ENCODE assay signal across 16 cellular contexts in the genomic region with DNA sequence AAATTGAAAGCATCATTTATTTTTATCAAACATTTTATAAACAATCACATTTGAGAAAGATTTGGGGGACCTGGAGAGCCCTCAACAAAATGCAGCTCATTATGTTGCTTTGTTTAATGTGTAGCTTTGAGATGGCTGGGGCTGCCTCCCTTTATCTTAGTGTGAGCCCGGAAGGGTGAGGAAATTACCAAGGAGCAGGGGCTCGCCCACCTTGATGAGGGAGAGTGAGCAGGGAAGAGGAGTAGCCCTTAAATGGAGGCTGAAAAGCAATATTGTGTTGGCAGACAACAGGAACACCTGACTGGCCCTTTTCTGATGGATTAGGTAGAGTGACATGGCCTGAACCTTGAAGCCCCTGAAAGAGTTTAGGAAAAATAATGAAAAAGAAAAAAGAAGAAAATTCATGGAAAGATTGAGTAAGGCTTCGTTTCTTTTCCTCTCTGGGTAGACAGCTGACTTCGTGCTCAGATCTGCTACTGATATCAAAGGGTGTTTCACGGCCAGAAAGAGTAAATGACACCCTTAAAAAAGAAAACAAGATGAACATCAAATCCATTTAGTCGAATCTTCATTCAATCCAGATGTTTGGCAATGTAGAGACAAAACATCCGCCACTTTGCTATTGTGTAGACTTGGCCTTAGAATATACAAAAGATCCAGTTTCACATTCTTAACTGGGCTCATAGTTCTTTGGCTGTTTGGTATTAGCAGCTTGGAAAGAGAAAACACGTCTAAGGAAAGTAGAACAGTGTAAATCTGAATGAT.
DNase-seq lines count a peak whose midpoint lies in the region; ATAC-seq and TF ChIP-seq lines count a peak whose summit lies in the region.
"Had no signal": no experiment of that assay in that cellular context is flagged by ENCODE, and none has a peak within 500 bp of the region (broad histone marks: within the 10 kb centered on the region; RNA-seq: fewer than 3 reads in every experiment).

No MANE protein-coding gene starts in this region.

- no peak for TF ChIP-seq CTCF in SK-N-SH (IDR thresholded peaks at IDR 0.05)
- TF ChIP-seq CTCF in fibroblast of the aortic adventitia (IDR thresholded peaks at IDR 0.05; ENCODE audit: insufficient read depth, low read length), result no peak
- no peak for TF ChIP-seq CTCF in osteocyte (IDR thresholded peaks at IDR 0.05)

- no peaks in the 10 kb centered on the region for H3K27me3 ChIP-seq in ACC112 (ENCODE audit: insufficient read depth, low read length)
- H3K27me3 ChIP-seq in SK-N-SH (ENCODE audit: insufficient read depth), result no peaks in the 10 kb centered on the region
- H3K27me3 ChIP-seq: Peyer's patch had no signal

- H3K36me3 Mint-ChIP-seq in osteocyte (ENCODE audit: unreplicated experiment), result no peaks in the 10 kb centered on the region
- H3K36me3 Mint-ChIP-seq: naive thymus-derived CD4-positive, alpha-beta T cell had no signal

- no peak overlapping the region for H3K4me3 Mint-ChIP-seq in osteocyte (ENCODE audit: unreplicated experiment)
- H3K4me3 Mint-ChIP-seq: activated T-helper 17 cell treated with anti-CD3 and anti-CD28 coated beads, Interleukin-2, amount 50 U/mL, for 72 hours; naive thymus-derived CD4-positive, alpha-beta T cell had no signal

- peak in 1 of 2 experiments; percentile 47; a peak in 2 of 4 replicates for TF ChIP-seq EP300 in SK-N-SH (IDR thresholded peaks at IDR 0.05; ENCODE audit: borderline replicate concordance in 1 of 2, low read depth in 1 of 2, low read length in 1 of 2)

- no peaks in the 10 kb centered on the region for H4K20me1 ChIP-seq in SK-N-SH (ENCODE audit: insufficient read depth)

- WGBS in SK-N-SH (ENCODE audit: low lambda C conversion rate), result 41% methylated on average over 8 of the region's 8 CpGs

- no peaks in the 10 kb centered on the region for H3K36me3 ChIP-seq in ACC112 (ENCODE audit: insufficient read depth, low read length)
- H3K36me3 ChIP-seq in SK-N-SH (replicated peaks in 1 of 2; ENCODE audit: control insufficient read depth in 1 of 2, insufficient read depth in 2 of 2, low read length in 1 of 2), result no peaks in the 10 kb centered on the region
- H3K36me3 ChIP-seq: Peyer's patch had no signal

- H3K79me2 ChIP-seq in ACC112 (ENCODE audit: control insufficient read depth, insufficient read depth, low read length, unreplicated experiment) (no peaks in the 10 kb centered on the region), SK-N-SH (ENCODE audit: insufficient read depth) (no peaks in the 10 kb centered on the region)

- POLR2A ChIA-PET in SK-N-SH (lab: Yijun Ruan, JAX), result no interaction called here

- CTCF ChIA-PET in SK-N-SH (lab: Yijun Ruan, JAX), result interaction anchor here (0.7 to 1.6 kb wide), 2 partner anchors 13 to 14 kb away, joined by 3 to 4 read pairs; no protein-coding TSS in a partner anchor

- no peaks in the 10 kb centered on the region for H3K27me3 Mint-ChIP-seq in osteocyte (ENCODE audit: unreplicated experiment)
- H3K27me3 Mint-ChIP-seq: activated T-helper 17 cell treated with anti-CD3 and anti-CD28 coated beads, Interleukin-2, amount 50 U/mL, for 72 hours had no signal

- H3K27ac Mint-ChIP-seq in osteocyte (ENCODE audit: unreplicated experiment), result peak overlapping the region; percentile 68
- H3K27ac Mint-ChIP-seq: activated T-helper 17 cell treated with anti-CD3 and anti-CD28 coated beads, Interleukin-2, amount 50 U/mL, for 72 hours; naive thymus-derived CD4-positive, alpha-beta T cell had no signal

- H3K4me3 ChIP-seq in ACC112 (ENCODE audit: low read depth, low read length) (peak overlapping the region; percentile 23; the same call in 1 of the 2 replicates), SK-N-SH (ENCODE audit: low read depth in 2 of 2, low read length in 1 of 2) (no peak overlapping the region), fibroblast of the aortic adventitia (ENCODE audit: low read depth, low read length) (no peak overlapping the region)
- H3K4me3 ChIP-seq: Peyer's patch had no signal

- TF ChIP-seq RAD21 in SK-N-SH (IDR thresholded peaks at IDR 0.05; ENCODE audit: low read length), result peak; percentile 16; the same call in 1 of the 2 replicates

- H3K27ac ChIP-seq in ACC112 (ENCODE audit: low read depth, low read length) (no peak overlapping the region), SK-N-SH (ENCODE audit: low read depth in 2 of 2, low read length in 1 of 2) (peak overlapping the region in 1 of 2 experiments; percentile 71; a peak in 2 of 4 replicates)

- peak overlapping the region; percentile 10 for H2AFZ ChIP-seq in ACC112 (ENCODE audit: low read length, unreplicated experiment)
- peak overlapping the region; percentile 51 for H2AFZ ChIP-seq in SK-N-SH (ENCODE audit: low read depth)

- H3K4me1 Mint-ChIP-seq in osteocyte (ENCODE audit: unreplicated experiment), result peaks cover 33% of the 10 kb centered on the region
- H3K4me1 Mint-ChIP-seq: activated T-helper 17 cell treated with anti-CD3 and anti-CD28 coated beads, Interleukin-2, amount 50 U/mL, for 72 hours; naive thymus-derived CD4-positive, alpha-beta T cell had no signal

- H3F3A ChIP-seq in SK-N-SH (replicated peaks; ENCODE audit: insufficient read depth), result peaks cover 6% of the 10 kb centered on the region

- no peaks in the 10 kb centered on the region for H3K9me3 ChIP-seq in SK-N-SH
- H3K9me3 ChIP-seq: Peyer's patch had no signal

- no peak for ATAC-seq in HG03280 (IDR thresholded peaks at IDR 0.05; ENCODE audit: unreplicated experiment)
- no peak for ATAC-seq in HG03565 (IDR thresholded peaks at IDR 0.05; ENCODE audit: unreplicated experiment)
- no peak for ATAC-seq in HG03097 (IDR thresholded peaks at IDR 0.05; ENCODE audit: low FRiP score, unreplicated experiment)
- ATAC-seq: activated T-helper 17 cell treated with anti-CD3 and anti-CD28 coated beads, Interleukin-2, amount 50 U/mL, for 72 hours; naive thymus-derived CD4-positive, alpha-beta T cell had no signal

- H3K9me2 ChIP-seq in SK-N-SH, result no peaks in the 10 kb centered on the region

- H3K4me2 ChIP-seq in SK-N-SH, result peak overlapping the region; percentile 28

- H3K9ac ChIP-seq in SK-N-SH, result no peak overlapping the region

- peaks cover 4% of the 10 kb centered on the region for H3K9me3 Mint-ChIP-seq in osteocyte (ENCODE audit: unreplicated experiment)

- no peak for DNase-seq in SK-N-SH
- DNase-seq in fibroblast of the aortic adventitia (ENCODE audit: low read depth), result peak; percentile 80
- no peak for DNase-seq in osteocyte (ENCODE audit: extremely low spot score, unreplicated experiment)
- DNase-seq in NCI-H748 (lab: John Stamatoyannopoulos, UW; ENCODE audit: unreplicated experiment), result no peak
- DNase-seq: activated CD4-positive, alpha-beta T cell treated with anti-CD3 and anti-CD28 coated beads, Interleukin-2, amount 50 U/mL, for 4 hours; AML-193; DMS 273 treated with DMSO at 0.1 percent for 48 hours; kidney glomerular epithelial cell; naive thymus-derived CD4-positive, alpha-beta T cell; NCI-H446; Peyer's patch had no signal

- H3K4me1 ChIP-seq in ACC112 (ENCODE audit: control insufficient read depth, insufficient read depth, low read length, unreplicated experiment) (peaks cover 13% of the 10 kb centered on the region), SK-N-SH (ENCODE audit: control insufficient read depth in 1 of 2, insufficient read depth in 2 of 2, low read depth in 1 of 2, low read length in 1 of 2) (peaks cover 8% of the 10 kb centered on the region in 2 experiments; a peak in 3 of 4 replicates)
- H3K4me1 ChIP-seq: Peyer's patch had no signal

TF ChIP-seq in SK-N-SH, 30 proteins besides CTCF, POLR2A, EP300 and RAD21:
- TF ChIP-seq NFIC (IDR thresholded peaks at IDR 0.05; ENCODE audit: borderline replicate concordance), result 0 out of 2 replicates have a peak, but pooled peaks have one; percentile 10
- TF ChIP-seq TCF12 (IDR thresholded peaks at IDR 0.05), result peak; percentile 54
- peak; percentile 59; the same call in 1 of the 2 replicates for TF ChIP-seq GATA2 (CRISPR knock-in tag; IDR thresholded peaks at IDR 0.05)
- TF ChIP-seq POLR2AphosphoS5 (IDR thresholded peaks at IDR 0.05; ENCODE audit: low read depth, low read length), result no peak
